Comparison of ENCODE assay signal across 8 cellular contexts in the genomic region with DNA sequence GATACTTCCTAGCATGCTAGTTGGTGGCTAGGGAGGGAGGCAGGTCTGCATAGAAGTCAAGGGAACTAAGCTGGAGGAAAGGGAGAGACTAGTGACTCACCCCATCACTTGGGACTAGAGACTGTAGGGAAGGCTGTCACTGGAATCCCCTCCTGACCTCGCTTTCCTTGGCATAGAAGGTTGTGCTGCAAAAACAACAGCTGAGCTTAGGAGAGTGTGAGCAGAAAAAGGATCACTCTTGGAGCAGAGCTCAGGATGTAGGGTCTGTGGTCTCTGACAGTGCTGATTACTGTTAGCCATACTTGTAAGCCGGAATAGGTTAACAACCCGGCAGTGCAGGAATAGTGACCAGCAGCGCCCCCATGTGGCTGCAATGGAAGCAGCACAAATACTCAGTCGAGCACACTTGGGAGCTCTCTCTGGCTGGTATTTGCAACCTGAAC.
DNase-seq lines count a peak whose midpoint lies in the region; ATAC-seq and TF ChIP-seq lines count a peak whose summit lies in the region.

No MANE protein-coding gene starts in this region.

- DNase-seq in heart left ventricle: no peak
- no peak for DNase-seq in right cardiac atrium
- no peak for DNase-seq in fibroblast of villous mesenchyme (ENCODE audit: low read depth)
- DNase-seq in thoracic aorta (ENCODE audit: low spot score): no peak
- DNase-seq in GM03348 (ENCODE audit: low spot score): no peak
- no peak for DNase-seq in left colon
- DNase-seq in NCI-H2081 (lab: John Stamatoyannopoulos, UW): no peak

- TF ChIP-seq CTCF in heart left ventricle (IDR thresholded peaks at IDR 0.05) (peak in 7 of 12 donors; percentile 21 to 37 (median 31)), WI38 (IDR thresholded peaks at IDR 0.05; ENCODE audit: low read depth, low read length) (peak; percentile 20; the same call in 1 of the 2 replicates), fibroblast of villous mesenchyme (IDR thresholded peaks at IDR 0.05; ENCODE audit: insufficient read depth, low read depth, low read length) (peak; percentile 46), thoracic aorta (IDR thresholded peaks at IDR 0.05) (peak; percentile 12)

- H3K9me3 ChIP-seq in heart left ventricle (peaks cover 0 to 8% (median 4%) of the 10 kb centered on the region in 12 donors), right cardiac atrium (ENCODE audit: control insufficient read depth, low read length) (no peaks in the 10 kb centered on the region), thoracic aorta (peaks cover 5% of the 10 kb centered on the region)

- H3K36me3 ChIP-seq in heart left ventricle (no peaks in the 10 kb centered on the region), thoracic aorta (no peaks in the 10 kb centered on the region)

- 54 to 61% (median 58%) methylated on average over 5 of the region's 5 CpGs for WGBS in heart left ventricle, 4 donors
- WGBS in right cardiac atrium: 59% methylated on average over 5 of the region's 5 CpGs

- H3K27me3 ChIP-seq in heart left ventricle (no peaks in the 10 kb centered on the region), right cardiac atrium (ENCODE audit: control insufficient read depth, insufficient read depth) (no peaks in the 10 kb centered on the region), thoracic aorta (replicated peaks; ENCODE audit: insufficient read depth) (no peaks in the 10 kb centered on the region)

- TF ChIP-seq POLR2A in heart left ventricle (IDR thresholded peaks at IDR 0.05): no peak

- H3K4me1 ChIP-seq in heart left ventricle (peaks cover 0 to 8% (median 0%) of the 10 kb centered on the region in 12 donors), right cardiac atrium (ENCODE audit: control insufficient read depth, insufficient read depth, low read length) (no peaks in the 10 kb centered on the region), thoracic aorta (ENCODE audit: control insufficient read depth in 1 of 2, low read depth in 2 of 2) (no peaks in the 10 kb centered on the region)

- intact Hi-C loops in heart left ventricle (cut with DNase I) (loop anchor here in 2 of 10 donors (5.0 to 10.0 kb wide), 2 partner anchors 50 to 153 kb away; no protein-coding TSS in a partner anchor), right cardiac atrium (cut with DNase I) (no loop called here), left colon (cut with DNase I, micrococcal nuclease) (no loop called here)

- H3K4me3 ChIP-seq in heart left ventricle: no peak overlapping the region
- no peak overlapping the region for H3K4me3 ChIP-seq in right cardiac atrium (ENCODE audit: low read length)
- H3K4me3 ChIP-seq in WI38 (ENCODE audit: low read depth, low read length): no peak overlapping the region
- no peak overlapping the region for H3K4me3 ChIP-seq in fibroblast of villous mesenchyme (ENCODE audit: low read depth, low read length)
- no peak overlapping the region for H3K4me3 ChIP-seq in thoracic aorta

- H3K27ac ChIP-seq in heart left ventricle: no peak overlapping the region
- no peak overlapping the region for H3K27ac ChIP-seq in right cardiac atrium (ENCODE audit: low read length)
- H3K27ac ChIP-seq in thoracic aorta: no peak overlapping the region

- ATAC-seq in heart left ventricle (no peak), right cardiac atrium (no peak), thoracic aorta (ENCODE audit: insufficient number of reproducible peaks, low FRiP score, low read depth) (no peak), left colon (no peak)
